1 cellular context compared by ENCODE assay signal in the genomic region with DNA sequence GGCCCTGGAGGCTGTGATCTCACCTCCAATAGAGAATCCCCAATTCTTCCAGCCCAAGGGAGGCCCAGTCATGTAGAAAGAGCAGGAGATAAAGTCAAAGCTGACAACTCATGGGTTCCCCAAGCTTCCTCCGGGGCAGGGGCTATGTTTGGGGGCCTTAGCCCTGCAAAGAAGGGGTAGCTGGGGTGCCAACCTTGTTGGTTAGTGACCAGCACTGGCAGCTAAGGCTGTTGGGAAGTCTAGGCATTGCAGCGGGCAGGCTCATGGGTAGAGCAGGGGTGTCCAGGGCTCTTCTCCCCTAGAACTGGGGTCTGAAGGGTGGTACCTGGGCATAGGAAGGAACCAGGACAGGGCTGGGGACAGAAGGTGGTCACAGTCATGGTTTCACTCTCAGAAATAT.
TF ChIP-seq lines count a peak whose summit lies in the region.

No MANE protein-coding gene starts in this region.

TF ChIP-seq in SK-N-SH, 30 proteins besides CTCF, POLR2A, EP300 and RAD21 (continued from another document):
- no peak for TF ChIP-seq USF1 (IDR thresholded peaks at IDR 0.05; ENCODE audit: borderline replicate concordance, low read depth)
- TF ChIP-seq GATA2 (CRISPR knock-in tag; IDR thresholded peaks at IDR 0.05), result no peak
- no peak for TF ChIP-seq MEF2A (IDR thresholded peaks at IDR 0.05; ENCODE audit: borderline replicate concordance, low read depth)
- TF ChIP-seq TCF12 (IDR thresholded peaks at IDR 0.05), result no peak
- TF ChIP-seq GABPA (IDR thresholded peaks at IDR 0.05; ENCODE audit: low read depth), result no peak
- no peak for TF ChIP-seq CHD2 (IDR thresholded peaks at IDR 0.05; ENCODE audit: low read length, partially characterized antibody)
